ENCODE assay signal across 8 cellular contexts in genomic region chrX:2889045-2889605, GRCh38. TPM values are rescaled to one million over a fixed set of nuclear protein-coding genes. Genes with fewer than 3 reads are reported as not detected.
DNase-seq lines count a peak whose midpoint lies in the region; ATAC-seq and TF ChIP-seq lines count a peak whose summit lies in the region.

No MANE protein-coding gene starts in this region.

- H3K4me1 Mint-ChIP-seq in activated CD4-positive, alpha-beta T cell treated with anti-CD3 and anti-CD28 coated beads, Interleukin-2, amount 10 ng/mL, durations not matched to agents 24 days and 14 days: peaks cover 10% of the 10 kb centered on the region
- peaks cover 4% of the 10 kb centered on the region for H3K4me1 Mint-ChIP-seq in activated naive CD8-positive, alpha-beta T cell treated with anti-CD3 and anti-CD28 coated beads for 36 hours

- no peaks in the 10 kb centered on the region for H3K27me3 Mint-ChIP-seq in activated CD4-positive, alpha-beta T cell treated with anti-CD3 and anti-CD28 coated beads, Interleukin-2, amount 10 ng/mL, durations not matched to agents 24 days and 14 days
- H3K27me3 Mint-ChIP-seq in activated naive CD8-positive, alpha-beta T cell treated with anti-CD3 and anti-CD28 coated beads for 36 hours: no peaks in the 10 kb centered on the region

- ATAC-seq in left lung: peak; percentile 30

- no peaks in the 10 kb centered on the region for H3K36me3 Mint-ChIP-seq in activated CD4-positive, alpha-beta T cell treated with anti-CD3 and anti-CD28 coated beads, Interleukin-2, amount 10 ng/mL, durations not matched to agents 24 days and 14 days (ENCODE audit: low read depth)
- no peaks in the 10 kb centered on the region for H3K36me3 Mint-ChIP-seq in activated naive CD8-positive, alpha-beta T cell treated with anti-CD3 and anti-CD28 coated beads for 36 hours

- H3K36me3 ChIP-seq in left lung (no peaks in the 10 kb centered on the region), thymus (ENCODE audit: control insufficient read depth, insufficient read depth) (no peaks in the 10 kb centered on the region)

- 52% methylated on average over 11 of the region's 11 CpGs for WGBS in thymus

- no peaks in the 10 kb centered on the region for H3K27me3 ChIP-seq in left lung
- no peaks in the 10 kb centered on the region for H3K27me3 ChIP-seq in thymus (ENCODE audit: control insufficient read depth, insufficient read depth)

- intact Hi-C loops in activated CD4-positive, alpha-beta T cell treated with anti-CD3 and anti-CD28 coated beads, Interleukin-2, amount 10 ng/mL, durations not matched to agents 24 days and 14 days (cut with micrococcal nuclease): no loop called here
- intact Hi-C loops in left lung (cut with DNase I): no loop called here

- no peak for DNase-seq in activated CD4-positive, alpha-beta T cell treated with anti-CD3 and anti-CD28 coated beads, Interleukin-2, amount 10 ng/mL, durations not matched to agents 24 days and 14 days
- DNase-seq in activated CD4-positive, alpha-beta T cell treated with anti-CD3 and anti-CD28 coated beads, Interleukin-2, amount 50 U/mL, for 4 hours: no peak
- DNase-seq in activated naive CD8-positive, alpha-beta T cell treated with anti-CD3 and anti-CD28 coated beads for 36 hours: no peak
- DNase-seq in left lung (no peak), NCI-H748 treated with DMSO at 0.1 percent for 48 hours (lab: John Stamatoyannopoulos, UW) (no peak), NCI-H2196 (lab: John Stamatoyannopoulos, UW; ENCODE audit: unreplicated experiment) (no peak)
- no peak for DNase-seq in stimulated activated CD4-positive, alpha-beta T cell treated with anti-CD3 and anti-CD28 coated beads, Interleukin-12 subunit alpha, Interleukin-12 subunit beta, amount 100 ng/mL, for 4 hours

- no peak for TF ChIP-seq CTCF in left lung (IDR thresholded peaks at IDR 0.05)

- H3K4me3 ChIP-seq in left lung: peak overlapping the region; percentile 21 to 36
- H3K4me3 ChIP-seq in thymus (ENCODE audit: low read length): peak overlapping the region; percentile 47

- peak overlapping the region; percentile 81 for H3K4me3 Mint-ChIP-seq in activated CD4-positive, alpha-beta T cell treated with anti-CD3 and anti-CD28 coated beads, Interleukin-2, amount 10 ng/mL, durations not matched to agents 24 days and 14 days
- peak overlapping the region; percentile 75 for H3K4me3 Mint-ChIP-seq in activated naive CD8-positive, alpha-beta T cell treated with anti-CD3 and anti-CD28 coated beads for 36 hours

- no peaks in the 10 kb centered on the region for H3K4me1 ChIP-seq in left lung
- no peaks in the 10 kb centered on the region for H3K4me1 ChIP-seq in thymus (ENCODE audit: control insufficient read depth, insufficient read depth, low read length)

- H3K9me3 Mint-ChIP-seq in activated CD4-positive, alpha-beta T cell treated with anti-CD3 and anti-CD28 coated beads, Interleukin-2, amount 10 ng/mL, durations not matched to agents 24 days and 14 days: no peaks in the 10 kb centered on the region
- H3K9me3 Mint-ChIP-seq in activated naive CD8-positive, alpha-beta T cell treated with anti-CD3 and anti-CD28 coated beads for 36 hours: no peaks in the 10 kb centered on the region

- no peak overlapping the region for H3K27ac Mint-ChIP-seq in activated CD4-positive, alpha-beta T cell treated with anti-CD3 and anti-CD28 coated beads, Interleukin-2, amount 10 ng/mL, durations not matched to agents 24 days and 14 days
- H3K27ac Mint-ChIP-seq in activated naive CD8-positive, alpha-beta T cell treated with anti-CD3 and anti-CD28 coated beads for 36 hours: no peak overlapping the region

- H3K9me3 ChIP-seq in left lung (no peaks in the 10 kb centered on the region), thymus (ENCODE audit: control insufficient read depth) (no peaks in the 10 kb centered on the region)

- H3K27ac ChIP-seq in left lung (peak overlapping the region in 1 of 2 donors; percentile 28), thymus (ENCODE audit: low read depth) (no peak overlapping the region)

RNA-seq across cellular contexts. Expression of gene ARSD, which starts 40.0 kb away (rescaled TPM):
- 1.2 and 1.8 TPM in 2 replicates for total RNA-seq in activated CD4-positive, alpha-beta T cell treated with anti-CD3 and anti-CD28 coated beads, Interleukin-2, amount 10 ng/mL, durations not matched to agents 24 days and 14 days
- total RNA-seq in activated naive CD8-positive, alpha-beta T cell treated with anti-CD3 and anti-CD28 coated beads for 36 hours: 1 to 10 TPM; 1.5 TPM
- 10 to 100 TPM; 22.7 to 58.9 TPM for total RNA-seq in left lung
- 5.5 TPM for polyA plus RNA-seq in thymus
